8 cellular contexts compared by ENCODE assay signal in genomic region chr2:106582431-106583143, GRCh38.
DNase-seq lines count a peak whose midpoint lies in the region; ATAC-seq and TF ChIP-seq lines count a peak whose summit lies in the region.

No MANE protein-coding gene starts in this region.

- TF ChIP-seq CTCF in GM12873 (IDR thresholded peaks at IDR 0.05; ENCODE audit: insufficient read depth, low read depth, low read length, missing control alignments) (peak; percentile 94), astrocyte of the spinal cord (IDR thresholded peaks at IDR 0.05; ENCODE audit: low read depth, low read length) (peak; percentile 93)

- in situ Hi-C loops in astrocyte of the spinal cord (cut with HindIII; ENCODE audit: low sequenced_read_pairs) = no loop called here

- ATAC-seq in HG02678 (IDR thresholded peaks at IDR 0.05; ENCODE audit: unreplicated experiment) (peak; percentile 79), HG03039 (IDR thresholded peaks at IDR 0.05; ENCODE audit: unreplicated experiment) (no peak)

- H3K4me3 ChIP-seq in astrocyte of the spinal cord (ENCODE audit: low read depth, low read length) (peak overlapping the region; percentile 36), iPS-11a (ENCODE audit: low read depth, low read length) (peak overlapping the region; percentile 27), skeletal muscle cell (ENCODE audit: low read depth, low read length) (peak overlapping the region; percentile 43)

- DNase-seq in NCI-H128 (lab: John Stamatoyannopoulos, UW; ENCODE audit: unreplicated experiment) (peak; percentile 83), T-helper 2 cell (peak in 4 of 5 experiments; percentile 26 to 52 (median 34)), astrocyte of the spinal cord (ENCODE audit: low read depth, low spot score) (peak; percentile 78), skeletal muscle cell (ENCODE audit: low read depth) (peak; percentile 36)
